ENCODE assay signal across 8 cellular contexts in the genomic region with DNA sequence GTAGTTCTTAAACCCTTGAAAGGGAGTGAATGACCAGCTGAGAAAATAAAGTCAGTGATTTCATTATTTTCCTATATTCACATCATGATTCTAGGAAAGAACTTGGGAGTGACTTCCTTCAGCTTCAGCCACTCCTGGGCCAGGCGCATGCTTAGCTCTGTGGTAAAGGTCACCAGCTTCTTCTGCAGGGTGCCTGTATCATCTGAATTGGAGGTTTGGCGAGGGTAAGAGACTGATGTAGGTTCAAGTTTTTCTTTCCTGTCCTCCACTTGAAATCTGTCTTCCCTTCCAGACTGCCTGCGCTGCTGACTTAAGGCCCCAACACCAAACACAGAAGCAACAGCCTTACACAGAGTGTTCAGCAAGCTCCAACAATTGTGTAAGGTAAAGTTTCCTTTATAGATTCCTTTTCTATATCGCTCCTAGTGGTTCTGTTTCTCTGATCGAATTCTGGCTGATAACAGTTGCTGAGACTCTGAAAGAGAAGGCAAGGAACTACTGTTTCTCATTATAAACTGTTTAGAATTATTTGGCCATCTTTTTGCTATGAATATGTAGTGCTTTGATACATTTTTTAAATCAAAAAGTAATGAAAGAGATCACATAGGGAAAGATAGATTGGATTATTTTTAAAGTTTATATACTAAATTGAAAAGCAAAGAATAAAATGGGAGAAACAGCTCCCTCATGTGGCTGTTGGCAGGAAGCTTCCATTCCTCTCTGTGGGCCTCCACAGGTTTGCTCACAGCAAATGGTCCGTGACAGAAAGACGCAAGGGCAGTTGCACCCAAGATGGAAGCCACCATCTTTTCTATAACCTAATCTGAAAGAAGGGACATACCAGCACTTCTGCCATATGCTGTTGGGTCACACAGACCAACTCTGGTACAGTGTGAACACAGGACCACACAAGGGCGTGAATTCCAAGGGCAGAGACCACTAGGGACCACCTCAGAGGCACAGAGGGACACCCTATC. TPM values are rescaled to one million over a fixed set of nuclear protein-coding genes. Genes with fewer than 3 reads are reported as not detected.
A peak's percentile ranks its signal among the peaks of the same experiment; 100 is the strongest.
DNase-seq lines count a peak whose midpoint lies in the region; ATAC-seq and TF ChIP-seq lines count a peak whose summit lies in the region.

No MANE protein-coding gene starts in this region.

- H3K4me1 ChIP-seq in liver (ENCODE audit: control insufficient read depth in 4 of 4, insufficient read depth in 4 of 4, low read length in 3 of 4) = peaks cover 0 to 3% (median 0%) of the 10 kb centered on the region in 4 donors
- H3K4me1 ChIP-seq in tibial artery = no peaks in the 10 kb centered on the region

- H3K9ac ChIP-seq in liver (ENCODE audit: low read depth in 1 of 2, low read length in 2 of 2) = no peak overlapping the region

- H3K27ac ChIP-seq in liver (ENCODE audit: low read depth in 1 of 2, low read length in 2 of 2) (no peak overlapping the region), tibial artery (no peak overlapping the region)

- intact Hi-C loops in tibial artery (cut with DNase I; ENCODE audit: low total_unique reads) = no loop called here

- no peaks in the 10 kb centered on the region for H3K9me3 ChIP-seq in liver (ENCODE audit: control insufficient read depth in 4 of 4, low read length in 3 of 4)
- no peaks in the 10 kb centered on the region for H3K9me3 ChIP-seq in tibial artery

- H3K27me3 ChIP-seq in liver (ENCODE audit: control insufficient read depth in 4 of 4, insufficient read depth in 4 of 4, low read length in 3 of 4) = no peaks in the 10 kb centered on the region
- H3K27me3 ChIP-seq in tibial artery = no peaks in the 10 kb centered on the region

- TF ChIP-seq CTCF in liver (IDR thresholded peaks at IDR 0.05; ENCODE audit: low read depth, low read length, missing input control) = peak; percentile 66
- TF ChIP-seq CTCF in tibial artery (IDR thresholded peaks at IDR 0.05) = peak; percentile 20 to 44

- WGBS in liver = 68% methylated on average over 8 of the region's 8 CpGs

- peak; percentile 67 to 80 for TF ChIP-seq RAD21 in liver (IDR thresholded peaks at IDR 0.05)

- peak; percentile 85 for ATAC-seq in HG03520 (IDR thresholded peaks at IDR 0.05; ENCODE audit: unreplicated experiment)

- H3K4me3 ChIP-seq in liver (ENCODE audit: low read depth in 1 of 3, low read length in 3 of 3) (no peak overlapping the region), tibial artery (no peak overlapping the region)

- peaks cover 5 to 11% (median 10%) of the 10 kb centered on the region in 4 donors for H3K36me3 ChIP-seq in liver (ENCODE audit: control insufficient read depth in 4 of 4, insufficient read depth in 3 of 4, low read depth in 1 of 4, low read length in 3 of 4)
- peaks cover 13 to 31% (median 25%) of the 10 kb centered on the region in 3 donors for H3K36me3 ChIP-seq in tibial artery

- DNase-seq in D341Med (ENCODE audit: low spot score) = peak; percentile 71
- peak; percentile 18 for DNase-seq in GM19238 (ENCODE audit: insufficient read length, low spot score)
- DNase-seq in NOMO-1 treated with dmso at 0.1 percent for 144 hours (lab: John Stamatoyannopoulos, UW; ENCODE audit: unreplicated experiment) = peak; percentile 8
- DNase-seq in astrocyte of the hippocampus (ENCODE audit: low read depth, low spot score) = peak; percentile 60
- no peak for DNase-seq in tibial artery
- no peak for DNase-seq in islet precursor cell

TF ChIP-seq in liver, 16 proteins besides CTCF, POLR2A, EP300 and RAD21:
- TF ChIP-seq YY1 (IDR thresholded peaks at IDR 0.05) = peak; percentile 10
- TF ChIP-seq TAF1 (conservative IDR thresholded peaks at IDR 0.05) = no peak
- TF ChIP-seq FOXA2 (IDR thresholded peaks at IDR 0.05) = no peak
- TF ChIP-seq HNF4G (IDR thresholded peaks at IDR 0.05) = no peak
- TF ChIP-seq, protein P1, sequence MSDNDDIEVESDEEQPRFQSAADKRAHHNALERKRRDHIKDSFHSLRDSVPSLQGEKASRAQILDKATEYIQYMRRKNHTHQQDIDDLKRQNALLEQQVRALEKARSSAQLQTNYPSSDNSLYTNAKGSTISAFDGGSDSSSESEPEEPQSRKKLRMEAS (IDR thresholded peaks at IDR 0.05) = no peak

RNA-seq across cellular contexts. Expression of gene GATAD1, which starts 14.0 kb away (rescaled TPM):
- 10 to 100 TPM; 12.4 to 22.8 TPM for total RNA-seq in liver
- polyA plus RNA-seq in liver = 1 to 10 TPM; 7.8 to 9.3 TPM

RNA-seq across cellular contexts. Expression of gene ERVW-1, which starts 16.4 kb away (rescaled TPM):
- not detected for total RNA-seq in liver
- polyA plus RNA-seq in liver = under 1 TPM in 1 of 2 donors, not detected in 1; 0.19 TPM

Comparison
In these comparisons a context has a peak if more than half of its experiments do, and no peak if none do; other contexts are left out.
1. DNase-seq: peak in D341Med (single experiment), GM19238 (single experiment), NOMO-1 treated with dmso at 0.1 percent for 144 hours (single experiment) and astrocyte of the hippocampus (single experiment); none in tibial artery (0 of 2) and islet precursor cell (single experiment).